ENCODE assay signal across 19 cellular contexts in genomic region chr2:129908721-129909373, GRCh38.
"Had no signal": no experiment of that assay in that cellular context is flagged by ENCODE, and none has a peak within 500 bp of the region (broad histone marks: within the 10 kb centered on the region; RNA-seq: fewer than 3 reads in every experiment).

No MANE protein-coding gene starts in this region.

- DNase-seq: activated CD4-positive, alpha-beta T cell treated with anti-CD3 and anti-CD28 coated beads for 4 hours; activated CD8-positive, alpha-beta T cell treated with anti-CD3 and anti-CD28 coated beads, Interleukin-2, amount 10 ng/mL, durations not matched to agents 7 days and 5 days; activated naive CD4-positive, alpha-beta T cell treated with anti-CD3 and anti-CD28 coated beads, Interleukin-2, amount 50 U/mL, for 16 hours; activated T-cell treated with anti-CD3 and anti-CD28 coated beads for 4 hours; cortex of kidney; effector memory CD4-positive, alpha-beta T cell; heart right ventricle; left ventricle myocardium inferior; naive thymus-derived CD8-positive, alpha-beta T cell; right lobe of liver; T-helper 17 cell had no signal

- H3K27me3 ChIP-seq: cardiac muscle cell, neutrophil, right lobe of liver had no signal

- H3K4me3 ChIP-seq: cardiac muscle cell, gastroesophageal sphincter, heart right ventricle, left ventricle myocardium inferior, prostate gland, right lobe of liver, smooth muscle cell had no signal

- H3K4me3 Mint-ChIP-seq: activated CD8-positive, alpha-beta T cell treated with anti-CD3 and anti-CD28 coated beads, Interleukin-2, amount 10 ng/mL, durations not matched to agents 7 days and 5 days; activated T-helper 17 cell treated with anti-CD3 and anti-CD28 coated beads, Interleukin-2, amount 50 U/mL, for 72 hours; naive thymus-derived CD8-positive, alpha-beta T cell; stimulated activated naive CD8-positive, alpha-beta T cell treated with anti-CD3 and anti-CD28 coated beads, Interleukin-15, Interleukin-2, amounts not matched to agents 100 ng/mL and 50 ng/mL, for 24 hours; T-helper 17 cell had no signal

- H3K9me3 ChIP-seq: gastroesophageal sphincter, heart right ventricle, left ventricle myocardium inferior, neutrophil, prostate gland, right lobe of liver had no signal

- H3K36me3 Mint-ChIP-seq: naive thymus-derived CD8-positive, alpha-beta T cell had no signal

- H3K27me3 Mint-ChIP-seq: stimulated activated naive CD8-positive, alpha-beta T cell treated with anti-CD3 and anti-CD28 coated beads, Interleukin-15, Interleukin-2, amounts not matched to agents 100 ng/mL and 50 ng/mL, for 24 hours had no signal

- H3K27ac Mint-ChIP-seq: activated CD8-positive, alpha-beta T cell treated with anti-CD3 and anti-CD28 coated beads, Interleukin-2, amount 10 ng/mL, durations not matched to agents 7 days and 5 days; activated T-helper 17 cell treated with anti-CD3 and anti-CD28 coated beads, Interleukin-2, amount 50 U/mL, for 72 hours; naive thymus-derived CD8-positive, alpha-beta T cell; stimulated activated naive CD8-positive, alpha-beta T cell treated with anti-CD3 and anti-CD28 coated beads, Interleukin-15, Interleukin-2, amounts not matched to agents 100 ng/mL and 50 ng/mL, for 24 hours; T-helper 17 cell had no signal

- FAIRE-seq: islet of Langerhans had no signal

- ATAC-seq: activated CD8-positive, alpha-beta T cell treated with anti-CD3 and anti-CD28 coated beads, Interleukin-2, amount 10 ng/mL, durations not matched to agents 7 days and 5 days; activated T-helper 17 cell treated with anti-CD3 and anti-CD28 coated beads, Interleukin-2, amount 50 U/mL, for 72 hours; gastroesophageal sphincter; heart right ventricle; naive thymus-derived CD8-positive, alpha-beta T cell; right lobe of liver; T-helper 17 cell had no signal

- H3K9me3 Mint-ChIP-seq: activated T-helper 17 cell treated with anti-CD3 and anti-CD28 coated beads, Interleukin-2, amount 50 U/mL, for 72 hours; naive thymus-derived CD8-positive, alpha-beta T cell; stimulated activated naive CD8-positive, alpha-beta T cell treated with anti-CD3 and anti-CD28 coated beads, Interleukin-15, Interleukin-2, amounts not matched to agents 100 ng/mL and 50 ng/mL, for 24 hours had no signal

- H3K4me1 Mint-ChIP-seq: activated T-helper 17 cell treated with anti-CD3 and anti-CD28 coated beads, Interleukin-2, amount 50 U/mL, for 72 hours; naive thymus-derived CD8-positive, alpha-beta T cell; T-helper 17 cell had no signal

- H3K4me1 ChIP-seq: gastroesophageal sphincter, heart right ventricle, left ventricle myocardium inferior, prostate gland, right lobe of liver had no signal

- H3K36me3 ChIP-seq: cardiac muscle cell, gastroesophageal sphincter, heart right ventricle, left ventricle myocardium inferior, neutrophil, prostate gland, right lobe of liver had no signal

- H3K27ac ChIP-seq: cardiac muscle cell, gastroesophageal sphincter, heart right ventricle, left ventricle myocardium inferior, neutrophil, prostate gland, right lobe of liver had no signal
